8 cellular contexts compared by ENCODE assay signal in genomic region chr4:129092636-129093172, GRCh38. TPM values are rescaled to one million over a fixed set of nuclear protein-coding genes. Genes with fewer than 3 reads are reported as not detected.
DNase-seq lines count a peak whose midpoint lies in the region; ATAC-seq and TF ChIP-seq lines count a peak whose summit lies in the region.

No MANE protein-coding gene starts in this region.

- no peaks in the 10 kb centered on the region for H3K27me3 Mint-ChIP-seq in natural killer cell (ENCODE audit: low read depth in 2 of 2)

- WGBS in ectodermal cell, 2 experiments = 1 to 3% methylated on average over 10 of the region's 10 CpGs

- no peaks in the 10 kb centered on the region for H3K4me1 ChIP-seq in BE2C
- H3K4me1 ChIP-seq in ectodermal cell (ENCODE audit: control insufficient read depth, insufficient read depth, low read length) = no peaks in the 10 kb centered on the region
- H3K4me1 ChIP-seq in muscle layer of duodenum (ENCODE audit: control insufficient read depth in 1 of 2, insufficient read depth in 2 of 2, low read length in 2 of 2) = peaks cover 0 to 20% of the 10 kb centered on the region in 2 donors

- no peak overlapping the region for H3K4me3 Mint-ChIP-seq in natural killer cell

- intact Hi-C loops in natural killer cell (cut with micrococcal nuclease) = loop anchor here (2.0 to 5.0 kb wide), 6 partner anchors 176 to 1125 kb away; partner anchors contain the start of genes ABHD18, JADE1, MFSD8 and PGRMC2

- no peaks in the 10 kb centered on the region for H3K36me3 ChIP-seq in BE2C
- no peaks in the 10 kb centered on the region for H3K36me3 ChIP-seq in ectodermal cell (ENCODE audit: control insufficient read depth, insufficient read depth, low read length)
- no peaks in the 10 kb centered on the region for H3K36me3 ChIP-seq in muscle layer of duodenum (ENCODE audit: control insufficient read depth in 1 of 2, insufficient read depth in 2 of 2, low read length in 2 of 2)

- no peak overlapping the region for H3K27ac Mint-ChIP-seq in natural killer cell

- H3K27ac ChIP-seq in ectodermal cell (ENCODE audit: insufficient read depth, low read depth, low read length, poor library complexity, severe bottlenecking) = peak overlapping the region; percentile 82
- H3K27ac ChIP-seq in muscle layer of duodenum (ENCODE audit: low read length) = peak overlapping the region; percentile 95

- H3K9me3 Mint-ChIP-seq in natural killer cell = no peaks in the 10 kb centered on the region

- H3K4me3 ChIP-seq in BE2C (ENCODE audit: low read depth, low read length) (peak overlapping the region; percentile 85), ectodermal cell (ENCODE audit: insufficient read depth, low read depth, low read length) (peak overlapping the region; percentile 60), muscle layer of duodenum (ENCODE audit: low read depth in 1 of 2, low read length in 2 of 2) (peak overlapping the region; percentile 85 to 91)

- TF ChIP-seq CTCF in BE2C (IDR thresholded peaks at IDR 0.05; ENCODE audit: low read depth, low read length) (no peak), GM10266 (IDR thresholded peaks at IDR 0.05; ENCODE audit: control insufficient read depth, insufficient read depth, low read depth, missing control alignments) (no peak), natural killer cell (IDR thresholded peaks at IDR 0.05) (no peak)

- DNase-seq in BE2C (no peak), M059J (ENCODE audit: low read depth) (peak; percentile 19), GM10266 (ENCODE audit: extremely low spot score) (no peak), natural killer cell (no peak), HK-2 (ENCODE audit: unreplicated experiment) (no peak)
- no peak for DNase-seq in effector CD8-positive, alpha-beta T cell (lab: John Stamatoyannopoulos, UW)

- H3K27me3 ChIP-seq in BE2C (no peaks in the 10 kb centered on the region), ectodermal cell (ENCODE audit: control insufficient read depth, insufficient read depth, low read length, poor library complexity, severe bottlenecking) (no peaks in the 10 kb centered on the region), muscle layer of duodenum (ENCODE audit: low read depth, low read length) (no peaks in the 10 kb centered on the region)

- H3K9me3 ChIP-seq in BE2C (no peaks in the 10 kb centered on the region), ectodermal cell (ENCODE audit: control insufficient read depth, low read length) (no peaks in the 10 kb centered on the region), muscle layer of duodenum (ENCODE audit: control insufficient read depth in 1 of 2, low read length in 2 of 2) (no peaks in the 10 kb centered on the region)

- no peaks in the 10 kb centered on the region for H3K36me3 Mint-ChIP-seq in natural killer cell

- peaks cover 27 to 41% of the 10 kb centered on the region in 2 donors for H3K4me1 Mint-ChIP-seq in natural killer cell

- ATAC-seq in natural killer cell = no peak

RNA-seq across cellular contexts. Expression of gene SCLT1, which starts 0.6 kb away (rescaled TPM):
- polyA plus RNA-seq in BE2C (2012; ENCODE audit: insufficient read depth, insufficient read length, low read depth) = 4.9 TPM
- total RNA-seq in M059J (2014; rRNA removed; shearing (Covaris generic)) = 10.6 and 16.0 TPM in 2 replicates
- 12.5 TPM for polyA plus RNA-seq in ectodermal cell (2013, experiment 1 of 4)
- polyA plus RNA-seq in ectodermal cell (2013, experiment 2 of 4) = 11.9 TPM
- 13.3 TPM for polyA plus RNA-seq in ectodermal cell (2013, experiment 3 of 4)
- 13.0 TPM for polyA plus RNA-seq in ectodermal cell (2013, experiment 4 of 4)
- 10 to 100 TPM; 54.0 to 59.9 (median 55.4) TPM for total RNA-seq in natural killer cell

RNA-seq across cellular contexts. Expression of gene C4orf33, which starts 3.2 kb away (rescaled TPM):
- 3.6 TPM for polyA plus RNA-seq in BE2C (2012; ENCODE audit: insufficient read depth, insufficient read length, low read depth)
- total RNA-seq in M059J (2014; rRNA removed; shearing (Covaris generic)) = 18.5 and 28.3 TPM in 2 replicates
- polyA plus RNA-seq in ectodermal cell (2013, experiment 1 of 4) = 12.6 TPM
- 12.8 TPM for polyA plus RNA-seq in ectodermal cell (2013, experiment 2 of 4)
- polyA plus RNA-seq in ectodermal cell (2013, experiment 3 of 4) = 11.2 TPM
- polyA plus RNA-seq in ectodermal cell (2013, experiment 4 of 4) = 12.4 TPM
- total RNA-seq in natural killer cell = 10 to 100 TPM; 23.2 to 27.2 (median 26.2) TPM
